In the genomic region with DNA sequence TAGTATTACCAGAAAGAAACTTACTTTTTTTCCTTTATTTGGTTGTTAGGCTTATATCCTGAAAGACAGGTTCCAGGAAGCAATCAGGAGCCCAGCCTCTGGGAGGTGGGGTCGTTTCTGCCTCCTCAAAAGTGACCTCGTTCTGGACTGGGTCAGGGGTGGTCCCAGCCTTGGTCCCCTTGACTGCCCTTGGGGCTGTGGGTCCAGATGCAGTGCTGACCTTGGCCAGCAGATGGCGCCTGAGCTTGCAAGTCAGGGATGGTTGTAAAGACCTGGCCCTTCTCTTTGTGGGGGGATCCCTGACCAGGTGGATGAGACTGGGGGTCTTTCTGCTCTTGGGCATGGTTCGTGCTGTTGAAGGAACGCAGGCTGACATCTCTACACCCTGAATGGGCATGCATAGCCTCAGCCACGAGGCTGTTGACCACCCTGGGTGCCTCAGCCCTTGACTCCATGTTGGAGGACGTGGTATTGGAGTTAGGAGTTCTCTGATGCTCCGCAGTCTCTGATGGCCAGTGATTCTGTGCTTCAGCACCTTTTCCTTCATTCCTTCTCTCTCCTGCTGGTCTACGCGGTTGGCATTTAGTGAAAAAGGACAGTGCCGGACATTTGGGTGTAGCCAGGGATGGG, we compare ENCODE assay signal across 8 cellular contexts.
DNase-seq lines count a peak whose midpoint lies in the region; ATAC-seq and TF ChIP-seq lines count a peak whose summit lies in the region.

No MANE protein-coding gene starts in this region.

- H3K9me3 ChIP-seq in esophagus muscularis mucosa, result no peaks in the 10 kb centered on the region

- no peaks in the 10 kb centered on the region for H3K27me3 ChIP-seq in esophagus muscularis mucosa

- no peaks in the 10 kb centered on the region for H3K27me3 Mint-ChIP-seq in naive B cell

- H3K36me3 Mint-ChIP-seq in naive B cell, result peaks cover 15 to 18% of the 10 kb centered on the region in 2 donors

- peak; percentile 79 to 96 (median 91) for TF ChIP-seq CTCF in esophagus muscularis mucosa (IDR thresholded peaks at IDR 0.05)

- no peak overlapping the region for H3K27ac ChIP-seq in esophagus muscularis mucosa (replicated peaks in 1 of 4)

- TF ChIP-seq POLR2A in esophagus muscularis mucosa (IDR thresholded peaks at IDR 0.05; ENCODE audit: low read depth), result no peak

- H3K36me3 ChIP-seq in esophagus muscularis mucosa, result peaks cover 0 to 23% (median 4%) of the 10 kb centered on the region in 4 donors

- TF ChIP-seq EP300 in esophagus muscularis mucosa (IDR thresholded peaks at IDR 0.05), result no peak

- peaks cover 0 to 10% (median 4%) of the 10 kb centered on the region in 7 donors for H3K9me3 Mint-ChIP-seq in naive B cell

- H3K4me3 Mint-ChIP-seq in naive B cell, result no peak overlapping the region

- no peak overlapping the region for H3K4me3 ChIP-seq in esophagus muscularis mucosa

- intact Hi-C loops in esophagus muscularis mucosa (cut with DNase I), result loop anchor here (5.0 kb wide), 1 partner anchor 705 kb away; no protein-coding TSS in a partner anchor

- no peak overlapping the region for H3K27ac Mint-ChIP-seq in naive B cell

- H3K4me1 ChIP-seq in esophagus muscularis mucosa, result no peaks in the 10 kb centered on the region

- ATAC-seq in HG02852 (IDR thresholded peaks at IDR 0.05; ENCODE audit: unreplicated experiment), result peak; percentile 75
- peak; percentile 37 to 52 for ATAC-seq in naive B cell (ENCODE audit: low read depth in 2 of 2)

- 69% methylated on average over 7 of the region's 11 CpGs for WGBS in esophagus muscularis mucosa

- H3K4me1 Mint-ChIP-seq in naive B cell, result peaks cover 0 to 11% (median 5%) of the 10 kb centered on the region in 3 donors

- peak; percentile 22 to 58 for DNase-seq in NCI-H526 (lab: John Stamatoyannopoulos, UW)
- no peak for DNase-seq in NCI-H526 treated with DMSO at 0.1 percent for 48 hours (lab: John Stamatoyannopoulos, UW)
- peak; percentile 1 for DNase-seq in NCI-H446 treated with DMSO at 0.1 percent for 48 hours (lab: John Stamatoyannopoulos, UW)
- peak; percentile 66 for DNase-seq in activated T-cell treated with anti-CD3 and anti-CD28 coated beads for 4 hours
- DNase-seq in esophagus muscularis mucosa (ENCODE audit: extremely low spot score), result no peak
- peak; percentile 51 for DNase-seq in naive B cell
- DNase-seq in stimulated activated CD8-positive, alpha-beta memory T cell treated with anti-CD3 and anti-CD28 coated beads, Interleukin-7, amount 100 ng/mL, for 1 hour (ENCODE audit: low read depth in 2 of 2), result peak; percentile 52 to 62

Comparison
In these comparisons a context has a peak if more than half of its experiments do, and no peak if none do; other contexts are left out.
1. DNase-seq: peak in NCI-H526 (2 of 2), NCI-H446 treated with DMSO at 0.1 percent for 48 hours (single experiment), activated T-cell treated with anti-CD3 and anti-CD28 coated beads for 4 hours (single experiment), naive B cell (single experiment) and stimulated activated CD8-positive, alpha-beta memory T cell treated with anti-CD3 and anti-CD28 coated beads, Interleukin-7, amount 100 ng/mL, for 1 hour (2 of 2); none in NCI-H526 treated with DMSO at 0.1 percent for 48 hours (single experiment) and esophagus muscularis mucosa (single experiment).